ENCODE assay signal across 8 cellular contexts in the genomic region with DNA sequence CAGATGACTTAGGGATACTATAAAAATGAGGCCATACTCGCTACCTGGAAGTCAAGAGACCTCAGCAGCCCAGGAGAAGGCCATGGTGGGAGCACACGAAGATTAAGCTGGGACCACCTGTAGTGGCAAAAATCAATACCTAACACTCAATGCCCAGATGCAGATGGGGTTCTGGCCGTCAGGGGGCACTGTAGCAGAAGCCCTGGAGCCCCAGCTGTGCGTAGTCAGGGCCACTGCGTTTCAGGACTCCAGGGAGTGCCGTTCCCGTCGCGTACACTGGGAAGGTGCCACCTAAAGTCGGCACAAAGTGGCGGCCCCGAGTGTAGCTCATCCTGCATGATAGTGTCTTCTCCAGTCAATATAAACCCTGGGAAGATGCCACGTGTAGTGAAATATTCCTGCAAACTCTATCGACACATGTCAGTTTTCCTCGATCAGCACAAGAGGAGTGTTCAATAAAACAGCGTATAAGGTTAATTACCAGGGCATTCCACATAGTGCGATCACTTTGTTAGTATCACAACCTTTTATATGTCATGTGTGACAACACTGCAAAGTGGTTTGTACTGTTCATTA.
DNase-seq lines count a peak whose midpoint lies in the region; ATAC-seq, FAIRE-seq and TF ChIP-seq lines count a peak whose summit lies in the region.

No MANE protein-coding gene starts in this region.

- H2AFZ ChIP-seq in HepG2 (ENCODE audit: low read length): no peak overlapping the region

- no peak for TF ChIP-seq RAD21 in HepG2 (CRISPR knock-in tag; IDR thresholded peaks at IDR 0.05)

- H4K20me1 ChIP-seq in HepG2 (ENCODE audit: insufficient read depth, low read length): no peaks in the 10 kb centered on the region

- H3K4me1 ChIP-seq in Caco-2: no peaks in the 10 kb centered on the region; the same call in 1 of the 2 replicates
- H3K4me1 ChIP-seq in HUES6 (ENCODE audit: control insufficient read depth, insufficient read depth, low read length): peaks cover 36% of the 10 kb centered on the region
- H3K4me1 ChIP-seq in HepG2 (ENCODE audit: insufficient read depth, low read length): no peaks in the 10 kb centered on the region

- intact Hi-C loops in Caco-2 (cut with micrococcal nuclease; ENCODE audit: unreplicated experiment) (loop anchor here (1.0 to 5.0 kb wide), 4 partner anchors 146 to 428 kb away; no protein-coding TSS in a partner anchor), HepG2 (cut with micrococcal nuclease; ENCODE audit: unreplicated experiment) (no loop called here)

- no peak for FAIRE-seq in HepG2 (lab: Jason Lieb, UNC)

- CTCF ChIA-PET in Caco-2 (lab: Charles Lee) (interaction anchor here (0.6 to 1.9 kb wide), 2 partner anchors 157 to 182 kb away, joined by 4 to 8 read pairs; no protein-coding TSS in a partner anchor), HepG2 (lab: Yijun Ruan, JAX; ENCODE audit: low intra/inter-chr PET ratio, low total read pairs) (no interaction called here)

- no peaks in the 10 kb centered on the region for H3K4me1 Mint-ChIP-seq in Caco-2 (ENCODE audit: low read depth, unreplicated experiment)

- no peak overlapping the region for H3K4me3 Mint-ChIP-seq in Caco-2 (ENCODE audit: unreplicated experiment)

- no peaks in the 10 kb centered on the region for H3K9me3 Mint-ChIP-seq in Caco-2 (ENCODE audit: unreplicated experiment)

- in situ Hi-C loops in brain microvascular endothelial cell (cut with HindIII; ENCODE audit: low pct_ligation_motif_present, low sequenced_read_pairs): no loop called here
- in situ Hi-C loops in HepG2 (cut with HindIII; ENCODE audit: extremely low pct_ligation_motif_present, low pct_unique_long_range_greater_than_20kb): no loop called here

- peak; percentile 63 to 65 for DNase-seq in Caco-2
- no peak for DNase-seq in brain microvascular endothelial cell
- DNase-seq in HepG2 (ENCODE audit: low spot score): peak; percentile 4
- DNase-seq in CD1c-positive myeloid dendritic cell (ENCODE audit: extremely low spot score): no peak
- DNase-seq in activated gamma-delta T cell treated with Interleukin-2 at 50 U/mL for 16 hours: no peak

- no peak overlapping the region for H3K4me2 ChIP-seq in HepG2 (ENCODE audit: low read depth, low read length)

- H3K9ac ChIP-seq in HUES6 (ENCODE audit: low read length) (no peak overlapping the region), HepG2 (ENCODE audit: insufficient read depth, low read depth, low read length) (no peak overlapping the region)

- TF ChIP-seq EP300 in HepG2 (IDR thresholded peaks at IDR 0.05; ENCODE audit: low read depth in 2 of 2, low read length in 2 of 2): no peak
- no peak for TF ChIP-seq EP300 in HepG2 (CRISPR knock-in tag; IDR thresholded peaks at IDR 0.05; ENCODE audit: borderline replicate concordance)

- H3K27ac ChIP-seq in HUES6 (ENCODE audit: low read depth, low read length): no peak overlapping the region
- H3K27ac ChIP-seq in brain microvascular endothelial cell: no peak overlapping the region
- no peak overlapping the region for H3K27ac ChIP-seq in HepG2 (ENCODE audit: extremely low read length, insufficient read depth, low read length)

- POLR2A ChIA-PET in Caco-2 (lab: Charles Lee) (no interaction called here), HepG2 (lab: Yijun Ruan, JAX) (no interaction called here)

- H3K9me3 ChIP-seq in Caco-2 (no peaks in the 10 kb centered on the region), HUES6 (ENCODE audit: control insufficient read depth, insufficient read depth, low read depth, low read length) (no peaks in the 10 kb centered on the region), HepG2 (ENCODE audit: low read length) (no peaks in the 10 kb centered on the region)

- WGBS in HepG2 (ENCODE audit: low lambda C conversion rate): 29% methylated on average over 16 of the region's 17 CpGs

- no peak for TF ChIP-seq POLR2A in HepG2 (IDR thresholded peaks at IDR 0.05; ENCODE audit: insufficient read depth in 1 of 2, low read depth in 2 of 2, low read length in 2 of 2)

- H3K79me2 ChIP-seq in HepG2 (ENCODE audit: insufficient read depth, low read length): no peaks in the 10 kb centered on the region

- BruUV-seq in Caco-2 (replicated peaks; lab: Mats Ljungman, UMichigan): no TSS peak
- BruUV-seq in HepG2 (replicated peaks; lab: Mats Ljungman, UMichigan): no TSS peak

- no peaks in the 10 kb centered on the region for H3K36me3 Mint-ChIP-seq in Caco-2 (ENCODE audit: insufficient read depth, unreplicated experiment)

- no peaks in the 10 kb centered on the region for H3K36me3 ChIP-seq in Caco-2 (ENCODE audit: control insufficient read depth, insufficient read depth, low read length)
- no peaks in the 10 kb centered on the region for H3K36me3 ChIP-seq in HUES6 (ENCODE audit: control insufficient read depth, insufficient read depth, low read length)
- no peaks in the 10 kb centered on the region for H3K36me3 ChIP-seq in brain microvascular endothelial cell (replicated peaks)
- H3K36me3 ChIP-seq in HepG2 (replicated peaks in 1 of 2; ENCODE audit: control insufficient read depth in 1 of 2, insufficient read depth in 2 of 2, low read length in 2 of 2): no peaks in the 10 kb centered on the region

- no peak overlapping the region for H3K27ac Mint-ChIP-seq in Caco-2 (ENCODE audit: unreplicated experiment)

- H3K27me3 ChIP-seq in Caco-2 (replicated peaks; ENCODE audit: control insufficient read depth, insufficient read depth, low read length): 0 out of 2 replicates have a peak, but pooled peaks cover 2% of the 10 kb centered on the region
- H3K27me3 ChIP-seq in HUES6 (ENCODE audit: control insufficient read depth, insufficient read depth, low read length): peaks cover 15% of the 10 kb centered on the region; the same call in 1 of the 2 replicates
- H3K27me3 ChIP-seq in brain microvascular endothelial cell (replicated peaks): no peaks in the 10 kb centered on the region
- peaks cover 0 to 5% of the 10 kb centered on the region in 2 experiments; a peak in 2 of 5 replicates for H3K27me3 ChIP-seq in HepG2 (ENCODE audit: control insufficient read depth in 1 of 2, insufficient read depth in 2 of 2, low read length in 2 of 2)

- TF ChIP-seq CTCF in Caco-2 (IDR thresholded peaks at IDR 0.05; ENCODE audit: insufficient read depth in 1 of 2, low read depth in 1 of 2, low read length in 1 of 2, severe bottlenecking in 1 of 2, unreplicated experiment in 1 of 2) (peak; percentile 75 to 76), brain microvascular endothelial cell (IDR thresholded peaks at IDR 0.05; ENCODE audit: low read depth, low read length, missing control alignments) (peak; percentile 75), HepG2 (CRISPR knock-in tag; IDR thresholded peaks at IDR 0.05) (peak; percentile 61)

- peak; percentile 86 for ATAC-seq in HepG2
- ATAC-seq in GM21360 (IDR thresholded peaks at IDR 0.05; ENCODE audit: unreplicated experiment): no peak
- no peak for ATAC-seq in HG02885 (IDR thresholded peaks at IDR 0.05; ENCODE audit: poor library complexity, unreplicated experiment)

- H3K4me3 ChIP-seq in Caco-2 (ENCODE audit: low read depth, low read length) (no peak overlapping the region), HUES6 (ENCODE audit: low read depth, low read length) (peak overlapping the region; percentile 41), brain microvascular endothelial cell (ENCODE audit: low read depth, low read length) (no peak overlapping the region), HepG2 (replicated peaks in 1 of 3; ENCODE audit: insufficient read depth in 1 of 3, low read depth in 2 of 3, low read length in 3 of 3) (no peak overlapping the region)

- peaks cover 35% of the 10 kb centered on the region for H3K27me3 Mint-ChIP-seq in Caco-2 (ENCODE audit: insufficient read depth, unreplicated experiment)

TF ChIP-seq in HepG2, 621 proteins besides CTCF, POLR2A, EP300 and RAD21:
- peak; percentile 74; the same call in 1 of the 2 replicates for TF ChIP-seq ONECUT2 (CRISPR knock-in tag; IDR thresholded peaks at IDR 0.05)
- TF ChIP-seq, protein P1, sequence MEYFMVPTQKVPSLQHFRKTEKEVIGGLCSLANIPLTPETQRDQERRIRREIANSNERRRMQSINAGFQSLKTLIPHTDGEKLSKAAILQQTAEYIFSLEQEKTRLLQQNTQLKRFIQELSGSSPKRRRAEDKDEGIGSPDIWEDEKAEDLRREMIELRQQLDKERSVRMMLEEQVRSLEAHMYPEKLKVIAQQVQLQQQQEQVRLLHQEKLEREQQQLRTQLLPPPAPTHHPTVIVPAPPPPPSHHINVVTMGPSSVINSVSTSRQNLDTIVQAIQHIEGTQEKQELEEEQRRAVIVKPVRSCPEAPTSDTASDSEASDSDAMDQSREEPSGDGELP (IDR thresholded peaks at IDR 0.05; ENCODE audit: borderline replicate concordance, low read depth): peak; percentile 52; the same call in 1 of the 2 replicates
- peak; percentile 52 for TF ChIP-seq STAG1 (CRISPR knock-in tag; IDR thresholded peaks at IDR 0.05)
- peak; percentile 5; the same call in 1 of the 2 replicates for TF ChIP-seq SMC3 (IDR thresholded peaks at IDR 0.05; ENCODE audit: low read length)
- no peak for TF ChIP-seq ARNT (IDR thresholded peaks at IDR 0.05)

Comparison
In these comparisons a context has a peak if more than half of its experiments do, and no peak if none do; other contexts are left out.
1. DNase-seq: peak in Caco-2 (2 of 2) and HepG2 (single experiment); none in brain microvascular endothelial cell (single experiment), CD1c-positive myeloid dendritic cell (single experiment) and activated gamma-delta T cell treated with Interleukin-2 at 50 U/mL for 16 hours (single experiment).
2. Peak in every context shown above with its lines, with median percentiles within 50 percentile points of each other: CTCF ChIP-seq.